ENCODE assay signal across 12 cellular contexts in the genomic region with DNA sequence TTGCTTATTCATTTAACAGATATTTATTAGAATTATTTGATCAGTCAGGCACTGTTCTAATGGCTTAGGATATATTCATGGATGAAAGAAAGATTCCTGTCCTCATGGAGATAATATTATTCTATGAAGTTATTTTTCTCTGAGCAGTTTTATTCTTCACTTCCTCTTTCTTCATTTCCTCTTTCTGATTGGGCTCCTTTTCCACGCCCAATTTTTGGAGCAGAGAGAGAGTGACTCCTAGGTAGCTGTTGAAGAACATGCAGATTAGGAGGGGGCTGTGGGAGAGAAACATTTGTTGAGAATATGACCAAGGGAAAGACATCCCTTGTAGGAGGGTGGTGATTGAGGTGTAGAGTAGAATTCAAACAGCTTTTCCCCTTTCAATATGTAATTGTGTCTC. TPM values are rescaled to one million over a fixed set of nuclear protein-coding genes. Genes with fewer than 3 reads are reported as not detected.
DNase-seq lines count a peak whose midpoint lies in the region; ATAC-seq lines count a peak whose summit lies in the region.
"Had no signal": no experiment of that assay in that cellular context is flagged by ENCODE, and none has a peak within 500 bp of the region (broad histone marks: within the 10 kb centered on the region; RNA-seq: fewer than 3 reads in every experiment).

No MANE protein-coding gene starts in this region.

- DNase-seq in RPMI8226 (peak; percentile 68), pons (ENCODE audit: low spot score) (peak; percentile 32), activated gamma-delta T cell (lab: John Stamatoyannopoulos, UW) (no peak), G401 (ENCODE audit: low spot score) (no peak)
- no peak for DNase-seq in stimulated activated CD8-positive, alpha-beta memory T cell treated with anti-CD3 and anti-CD28 coated beads, Interleukin-4, amount 100 ng/mL, for 48 hours
- DNase-seq: activated T-cell treated with anti-CD3 and anti-CD28 coated beads for 4 hours; CD8-positive, alpha-beta memory T cell; left lung; NCI-H2227 treated with DMSO at 0.1 percent for 48 hours had no signal

- ATAC-seq in GM18909 (IDR thresholded peaks at IDR 0.05; ENCODE audit: poor library complexity, unreplicated experiment) (peak; percentile 60), HG03354 (IDR thresholded peaks at IDR 0.05; ENCODE audit: poor library complexity, severe bottlenecking, unreplicated experiment) (peak; percentile 63), HG02678 (IDR thresholded peaks at IDR 0.05; ENCODE audit: unreplicated experiment) (no peak)
- ATAC-seq: left lung had no signal

- in situ Hi-C loops in G401 (cut with HindIII; ENCODE audit: low sequenced_read_pairs): no loop called here

RNA-seq across cellular contexts. Expression of a gene that starts 6.0 kb away (rescaled TPM):
- 66.4 and 78.7 TPM in 2 replicates for total RNA-seq in G401 (2014; rRNA removed; shearing (Covaris generic))

Comparison
In these comparisons a context has a peak if more than half of its experiments do, and no peak if none do; other contexts are left out.
1. DNase-seq: peak in RPMI8226 (single experiment) and pons (single experiment); none in stimulated activated CD8-positive, alpha-beta memory T cell treated with anti-CD3 and anti-CD28 coated beads, Interleukin-4, amount 100 ng/mL, for 48 hours (single experiment), activated gamma-delta T cell (single experiment) and G401 (single experiment).